In genomic region chr14:60485600-60486251, GRCh38 we compare ENCODE assay signal across 9 cellular contexts. TPM values are rescaled to one million over a fixed set of nuclear protein-coding genes. Genes with fewer than 3 reads are reported as not detected.
DNase-seq lines count a peak whose midpoint lies in the region; ATAC-seq and TF ChIP-seq lines count a peak whose summit lies in the region.
"Had no signal": no experiment of that assay in that cellular context is flagged by ENCODE, and none has a peak within 500 bp of the region (broad histone marks: within the 10 kb centered on the region; RNA-seq: fewer than 3 reads in every experiment).

A gene with protein sequence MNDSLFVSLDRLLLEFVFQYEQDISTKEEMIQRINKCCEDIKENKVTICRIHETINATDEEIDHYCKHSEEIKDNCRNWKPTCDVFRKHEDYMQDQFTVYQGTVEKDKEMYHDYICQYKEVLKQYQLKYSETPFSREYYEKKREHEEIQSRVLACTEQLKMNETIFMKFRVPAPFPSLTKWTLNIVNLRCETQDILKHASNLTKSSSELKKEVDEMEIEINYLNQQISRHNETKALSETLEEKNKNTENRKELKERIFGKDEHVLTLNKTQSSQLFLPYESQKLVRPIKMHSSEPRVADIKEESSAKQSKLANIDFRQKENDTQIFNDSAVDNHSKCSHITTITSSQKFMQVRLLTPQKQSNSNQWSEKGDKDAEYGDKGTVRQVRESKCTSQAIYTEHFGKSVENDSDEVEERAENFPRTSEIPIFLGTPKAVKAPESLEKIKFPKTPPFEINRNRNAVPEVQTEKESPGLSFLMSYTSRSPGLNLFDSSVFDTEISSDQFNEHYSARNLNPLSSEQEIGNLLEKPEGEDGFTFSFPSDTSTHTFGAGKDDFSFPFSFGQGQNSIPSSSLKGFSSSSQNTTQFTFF (minus strand): TSS chr14:60486063. CDS start chr14:60485078, 985 bp downstream.

- DNase-seq in activated naive CD4-positive, alpha-beta T cell treated with anti-CD3 and anti-CD28 coated beads, Interleukin-2, amount 10 ng/mL, durations not matched to agents 7 days and 5 days: peak; percentile 27
- DNase-seq in activated naive CD4-positive, alpha-beta T cell (lab: John Stamatoyannopoulos, UW): no peak
- DNase-seq in activated CD8-positive, alpha-beta T cell treated with anti-CD3 and anti-CD28 coated beads for 36 hours: peak; percentile 39
- DNase-seq in iris pigment epithelial cell (ENCODE audit: low read depth) (peak; percentile 34), tibial artery (peak in 1 of 2 donors; percentile 59), GF-D8 (lab: John Stamatoyannopoulos, UW) (no peak), SHP77 treated with DMSO at 0.1 percent for 48 hours (lab: John Stamatoyannopoulos, UW) (no peak)
- DNase-seq: DND-41 had no signal

- H3K27me3 Mint-ChIP-seq in activated naive CD4-positive, alpha-beta T cell treated with anti-CD3 and anti-CD28 coated beads, Interleukin-2, amount 10 ng/mL, durations not matched to agents 7 days and 5 days: peaks cover 21% of the 10 kb centered on the region
- H3K27me3 Mint-ChIP-seq in activated CD8-positive, alpha-beta T cell treated with anti-CD3 and anti-CD28 coated beads for 36 hours: peaks cover 19% of the 10 kb centered on the region

- no peak within 1 kb of the TSS for H3K27ac Mint-ChIP-seq in activated naive CD4-positive, alpha-beta T cell treated with anti-CD3 and anti-CD28 coated beads, Interleukin-2, amount 10 ng/mL, durations not matched to agents 7 days and 5 days
- H3K27ac Mint-ChIP-seq in activated CD8-positive, alpha-beta T cell treated with anti-CD3 and anti-CD28 coated beads for 36 hours: no peak within 1 kb of the TSS

- H3K4me1 Mint-ChIP-seq in activated naive CD4-positive, alpha-beta T cell treated with anti-CD3 and anti-CD28 coated beads, Interleukin-2, amount 10 ng/mL, durations not matched to agents 7 days and 5 days: peaks cover 3% of the 10 kb centered on the region
- H3K4me1 Mint-ChIP-seq in activated CD8-positive, alpha-beta T cell treated with anti-CD3 and anti-CD28 coated beads for 36 hours (ENCODE audit: low read depth): peaks cover 2% of the 10 kb centered on the region

- no peak within 1 kb of the TSS for H3K4me3 Mint-ChIP-seq in activated naive CD4-positive, alpha-beta T cell treated with anti-CD3 and anti-CD28 coated beads, Interleukin-2, amount 10 ng/mL, durations not matched to agents 7 days and 5 days
- peak within 1 kb of the TSS; percentile 40 for H3K4me3 Mint-ChIP-seq in activated CD8-positive, alpha-beta T cell treated with anti-CD3 and anti-CD28 coated beads for 36 hours

- intact Hi-C loops in activated CD8-positive, alpha-beta T cell treated with anti-CD3 and anti-CD28 coated beads for 36 hours (cut with micrococcal nuclease): no loop called here
- intact Hi-C loops in tibial artery (cut with DNase I; ENCODE audit: low total_unique reads): no loop called here

- H3K4me1 ChIP-seq in tibial artery: peaks cover 0 to 10% (median 4%) of the 10 kb centered on the region in 4 donors

- no peak within 1 kb of the TSS for H3K27ac ChIP-seq in tibial artery

- no peaks in the 10 kb centered on the region for H3K36me3 ChIP-seq in tibial artery

- H3K36me3 Mint-ChIP-seq in activated naive CD4-positive, alpha-beta T cell treated with anti-CD3 and anti-CD28 coated beads, Interleukin-2, amount 10 ng/mL, durations not matched to agents 7 days and 5 days: no peaks in the 10 kb centered on the region
- H3K36me3 Mint-ChIP-seq in activated CD8-positive, alpha-beta T cell treated with anti-CD3 and anti-CD28 coated beads for 36 hours (ENCODE audit: low read depth): no peaks in the 10 kb centered on the region

- peak within 1 kb of the TSS; percentile 17 to 41 for H3K4me3 ChIP-seq in tibial artery

- peaks cover 0 to 29% of the 10 kb centered on the region in 2 donors for H3K27me3 ChIP-seq in tibial artery

- H3K9me3 Mint-ChIP-seq in activated naive CD4-positive, alpha-beta T cell treated with anti-CD3 and anti-CD28 coated beads, Interleukin-2, amount 10 ng/mL, durations not matched to agents 7 days and 5 days: peaks cover under 1% of the 10 kb centered on the region
- no peaks in the 10 kb centered on the region for H3K9me3 Mint-ChIP-seq in activated CD8-positive, alpha-beta T cell treated with anti-CD3 and anti-CD28 coated beads for 36 hours

- CTCF ChIA-PET in activated naive CD4-positive, alpha-beta T cell treated with anti-CD3 and anti-CD28 coated beads, Interleukin-2, amount 10 ng/mL, durations not matched to agents 7 days and 5 days (lab: Charles Lee): no interaction called here
- CTCF ChIA-PET in activated CD8-positive, alpha-beta T cell treated with anti-CD3 and anti-CD28 coated beads for 36 hours (lab: Charles Lee): no interaction called here

- ATAC-seq in activated CD8-positive, alpha-beta T cell treated with anti-CD3 and anti-CD28 coated beads for 36 hours: peak; percentile 71
- ATAC-seq in HG03139 (IDR thresholded peaks at IDR 0.05; ENCODE audit: unreplicated experiment): no peak

- H3K9me3 ChIP-seq in tibial artery: peaks cover 0 to 5% (median 0%) of the 10 kb centered on the region in 3 donors

- POLR2A ChIA-PET in activated CD8-positive, alpha-beta T cell treated with anti-CD3 and anti-CD28 coated beads for 36 hours (lab: Charles Lee): no interaction called here

- no peak for TF ChIP-seq CTCF in activated CD8-positive, alpha-beta T cell treated with anti-CD3 and anti-CD28 coated beads for 36 hours (IDR thresholded peaks at IDR 0.05)
- no peak for TF ChIP-seq CTCF in tibial artery (IDR thresholded peaks at IDR 0.05)

RNA-seq across cellular contexts. Expression of the gene that starts here (rescaled TPM):
- total RNA-seq in activated CD8-positive, alpha-beta T cell treated with anti-CD3 and anti-CD28 coated beads for 36 hours: not detected

Comparison
In these comparisons a context has a peak if more than half of its experiments do, and no peak if none do; other contexts are left out.
1. DNase-seq: peak in activated naive CD4-positive, alpha-beta T cell treated with anti-CD3 and anti-CD28 coated beads, Interleukin-2, amount 10 ng/mL, durations not matched to agents 7 days and 5 days (single experiment) and iris pigment epithelial cell (single experiment); none in activated naive CD4-positive, alpha-beta T cell (0 of 4), GF-D8 (single experiment) and SHP77 treated with DMSO at 0.1 percent for 48 hours (single experiment).
2. Peak in DNase-seq and ATAC-seq in activated CD8-positive, alpha-beta T cell treated with anti-CD3 and anti-CD28 coated beads for 36 hours; RNA of the gene not detected or under 1 TPM.